10 cellular contexts compared by ENCODE assay signal in genomic region chr6:9140861-9141534, GRCh38.
DNase-seq lines count a peak whose midpoint lies in the region; ATAC-seq and TF ChIP-seq lines count a peak whose summit lies in the region.
"Had no signal": no experiment of that assay in that cellular context is flagged by ENCODE, and none has a peak within 500 bp of the region (broad histone marks: within the 10 kb centered on the region; RNA-seq: fewer than 3 reads in every experiment).

No MANE protein-coding gene starts in this region.

- POLR2A ChIA-PET in WTC11 (lab: Charles Lee) = no interaction called here
- POLR2A ChIA-PET in activated CD4-positive, alpha-beta memory T cell treated with anti-CD3 and anti-CD28 coated beads, Interleukin-2, amount 10 ng/mL, durations not matched to agents 7 days and 5 days (lab: Charles Lee) = no interaction called here

- H3K9me3 Mint-ChIP-seq in WTC11 = peaks cover 18% of the 10 kb centered on the region
- H3K9me3 Mint-ChIP-seq in activated CD4-positive, alpha-beta memory T cell treated with anti-CD3 and anti-CD28 coated beads, Interleukin-2, amount 10 ng/mL, durations not matched to agents 7 days and 5 days = peaks cover 14% of the 10 kb centered on the region

- CTCF ChIA-PET in WTC11 (lab: Charles Lee) = no interaction called here
- CTCF ChIA-PET in activated CD4-positive, alpha-beta memory T cell treated with anti-CD3 and anti-CD28 coated beads, Interleukin-2, amount 10 ng/mL, durations not matched to agents 7 days and 5 days (lab: Charles Lee) = no interaction called here

- H3K27me3 Mint-ChIP-seq in WTC11 (ENCODE audit: low read depth) = no peaks in the 10 kb centered on the region; the same call in 1 of the 2 replicates
- no peaks in the 10 kb centered on the region for H3K27me3 Mint-ChIP-seq in activated CD4-positive, alpha-beta memory T cell treated with anti-CD3 and anti-CD28 coated beads, Interleukin-2, amount 10 ng/mL, durations not matched to agents 7 days and 5 days

- H3K36me3 Mint-ChIP-seq in WTC11 = peaks cover 4% of the 10 kb centered on the region; the same call in 1 of the 2 replicates
- no peaks in the 10 kb centered on the region for H3K36me3 Mint-ChIP-seq in activated CD4-positive, alpha-beta memory T cell treated with anti-CD3 and anti-CD28 coated beads, Interleukin-2, amount 10 ng/mL, durations not matched to agents 7 days and 5 days (ENCODE audit: low read depth)

- H3K27ac Mint-ChIP-seq in WTC11 = no peak overlapping the region
- no peak overlapping the region for H3K27ac Mint-ChIP-seq in activated CD4-positive, alpha-beta memory T cell treated with anti-CD3 and anti-CD28 coated beads, Interleukin-2, amount 10 ng/mL, durations not matched to agents 7 days and 5 days

- DNase-seq in DMS79 (lab: John Stamatoyannopoulos, UW) (peak; percentile 56), NCI-H146 treated with DMSO at 0.1 percent for 48 hours (lab: John Stamatoyannopoulos, UW; ENCODE audit: unreplicated experiment) (peak; percentile 54), WTC11 (ENCODE audit: low spot score) (no peak), medulla oblongata (ENCODE audit: extremely low spot score) (peak; percentile 21), ureter (ENCODE audit: low spot score) (no peak), COLO668 (lab: John Stamatoyannopoulos, UW; ENCODE audit: unreplicated experiment) (no peak)
- DNase-seq in stimulated activated CD4-positive, alpha-beta T cell treated with anti-CD3 and anti-CD28 coated beads, Interleukin-1b, Interleukin-23, amount 100 ng/mL, for 48 hours = no peak
- DNase-seq in activated CD4-positive, alpha-beta memory T cell treated with anti-CD3 and anti-CD28 coated beads, Interleukin-2, amount 10 ng/mL, durations not matched to agents 7 days and 5 days = no peak
- DNase-seq: activated CD4-positive, alpha-beta T cell treated with anti-CD3 and anti-CD28 coated beads for 48 hours; SIG-M5 had no signal

- TF ChIP-seq CTCF in WTC11 (IDR thresholded peaks at IDR 0.05) = no peak

- H3K4me3 Mint-ChIP-seq in WTC11 = no peak overlapping the region
- H3K4me3 Mint-ChIP-seq in activated CD4-positive, alpha-beta memory T cell treated with anti-CD3 and anti-CD28 coated beads, Interleukin-2, amount 10 ng/mL, durations not matched to agents 7 days and 5 days = no peak overlapping the region

- ATAC-seq in WTC11 = no peak

- peaks cover 8% of the 10 kb centered on the region for H3K4me1 Mint-ChIP-seq in WTC11
- H3K4me1 Mint-ChIP-seq in activated CD4-positive, alpha-beta memory T cell treated with anti-CD3 and anti-CD28 coated beads, Interleukin-2, amount 10 ng/mL, durations not matched to agents 7 days and 5 days = no peaks in the 10 kb centered on the region

TF ChIP-seq in WTC11, 78 proteins besides CTCF, POLR2A, EP300 and RAD21:
- TF ChIP-seq MLX (CRISPR knock-in tag; IDR thresholded peaks at IDR 0.05) = no peak
- no peak for TF ChIP-seq ERG (CRISPR knock-in tag; IDR thresholded peaks at IDR 0.05)
- TF ChIP-seq IRF2 (CRISPR knock-in tag; IDR thresholded peaks at IDR 0.05; ENCODE audit: borderline replicate concordance, low read depth) = no peak
- TF ChIP-seq GABPB1 (CRISPR knock-in tag; IDR thresholded peaks at IDR 0.05) = 0 out of 2 replicates have a peak, but pooled peaks have one; percentile 27
- TF ChIP-seq IRF1 (CRISPR knock-in tag; IDR thresholded peaks at IDR 0.05) = no peak

Comparison
In these comparisons a context has a peak if more than half of its experiments do, and no peak if none do; other contexts are left out.
1. DNase-seq: peak in DMS79 (single experiment), NCI-H146 treated with DMSO at 0.1 percent for 48 hours (single experiment) and medulla oblongata (single experiment); none in WTC11 (single experiment), stimulated activated CD4-positive, alpha-beta T cell treated with anti-CD3 and anti-CD28 coated beads, Interleukin-1b, Interleukin-23, amount 100 ng/mL, for 48 hours (single experiment), activated CD4-positive, alpha-beta memory T cell treated with anti-CD3 and anti-CD28 coated beads, Interleukin-2, amount 10 ng/mL, durations not matched to agents 7 days and 5 days (single experiment), ureter (single experiment) and COLO668 (single experiment).